Comparison of ENCODE assay signal across 1 cellular context in genomic region chr2:238306680-238306998, GRCh38.
A peak's percentile ranks its signal among the peaks of the same experiment; 100 is the strongest.
TF ChIP-seq lines count a peak whose summit lies in the region.

No MANE protein-coding gene starts in this region.

TF ChIP-seq in HepG2, 621 proteins besides CTCF, POLR2A, EP300 and RAD21 (continued from another document):
- 0 out of 2 replicates have a peak, but pooled peaks have one; percentile 20 for TF ChIP-seq ZNF639 (CRISPR knock-in tag; conservative IDR thresholded peaks at IDR 0.05)
- no peak for TF ChIP-seq KDM3A (CRISPR knock-in tag; IDR thresholded peaks at IDR 0.05; ENCODE audit: low read depth)
- TF ChIP-seq, protein P1, sequence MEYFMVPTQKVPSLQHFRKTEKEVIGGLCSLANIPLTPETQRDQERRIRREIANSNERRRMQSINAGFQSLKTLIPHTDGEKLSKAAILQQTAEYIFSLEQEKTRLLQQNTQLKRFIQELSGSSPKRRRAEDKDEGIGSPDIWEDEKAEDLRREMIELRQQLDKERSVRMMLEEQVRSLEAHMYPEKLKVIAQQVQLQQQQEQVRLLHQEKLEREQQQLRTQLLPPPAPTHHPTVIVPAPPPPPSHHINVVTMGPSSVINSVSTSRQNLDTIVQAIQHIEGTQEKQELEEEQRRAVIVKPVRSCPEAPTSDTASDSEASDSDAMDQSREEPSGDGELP (IDR thresholded peaks at IDR 0.05; ENCODE audit: borderline replicate concordance, low read depth) = no peak
- TF ChIP-seq ZNF780A (CRISPR knock-in tag; IDR thresholded peaks at IDR 0.05) = no peak
- TF ChIP-seq SETDB1 (CRISPR knock-in tag; IDR thresholded peaks at IDR 0.05; ENCODE audit: borderline replicate concordance) = no peak
- TF ChIP-seq ZNF709 (CRISPR knock-in tag; IDR thresholded peaks at IDR 0.05) = 0 out of 2 replicates have a peak, but pooled peaks have one; percentile 0
- no peak for TF ChIP-seq ZNF205 (CRISPR knock-in tag; IDR thresholded peaks at IDR 0.05)
- TF ChIP-seq IKZF5 (CRISPR knock-in tag; IDR thresholded peaks at IDR 0.05) = no peak
- TF ChIP-seq, protein P2, sequence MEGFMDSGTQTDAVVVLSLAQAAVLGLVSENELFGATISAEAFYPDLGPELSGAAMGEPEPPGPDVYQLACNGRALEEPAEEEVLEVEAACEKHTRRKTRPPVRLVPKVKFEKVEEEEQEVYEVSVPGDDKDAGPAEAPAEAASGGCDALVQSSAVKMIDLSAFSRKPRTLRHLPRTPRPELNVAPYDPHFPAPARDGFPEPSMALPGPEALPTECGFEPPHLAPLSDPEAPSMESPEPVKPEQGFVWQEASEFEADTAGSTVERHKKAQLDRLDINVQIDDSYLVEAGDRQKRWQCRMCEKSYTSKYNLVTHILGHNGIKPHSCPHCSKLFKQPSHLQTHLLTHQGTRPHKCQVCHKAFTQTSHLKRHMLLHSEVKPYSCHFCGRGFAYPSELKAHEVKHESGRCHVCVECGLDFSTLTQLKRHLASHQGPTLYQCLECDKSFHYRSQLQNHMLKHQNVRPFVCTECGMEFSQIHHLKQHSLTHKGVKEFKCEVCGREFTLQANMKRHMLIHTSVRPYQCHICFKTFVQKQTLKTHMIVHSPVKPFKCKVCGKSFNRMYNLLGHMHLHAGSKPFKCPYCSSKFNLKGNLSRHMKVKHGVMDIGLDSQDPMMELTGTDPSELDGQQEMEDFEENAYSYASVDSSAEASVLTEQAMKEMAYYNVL (CRISPR knock-in tag; IDR thresholded peaks at IDR 0.05; ENCODE audit: borderline replicate concordance) = no peak
- no peak for TF ChIP-seq ZSCAN9 (CRISPR knock-in tag; IDR thresholded peaks at IDR 0.05; ENCODE audit: borderline replicate concordance)
- TF ChIP-seq ZNF775 (CRISPR knock-in tag; IDR thresholded peaks at IDR 0.05; ENCODE audit: borderline replicate concordance) = no peak
- no peak for TF ChIP-seq KLF13 (CRISPR knock-in tag; IDR thresholded peaks at IDR 0.05)
- no peak for TF ChIP-seq ZBTB7A (CRISPR knock-in tag; IDR thresholded peaks at IDR 0.05)
TF ChIP-seq in HepG2: peak in this region for 2.
